ENCODE assay signal across 23 cellular contexts in genomic region chr13:25887962-25888655, GRCh38.
DNase-seq lines count a peak whose midpoint lies in the region; ATAC-seq and TF ChIP-seq lines count a peak whose summit lies in the region.
"Had no signal": no experiment of that assay in that cellular context is flagged by ENCODE, and none has a peak within 500 bp of the region (broad histone marks: within the 10 kb centered on the region; RNA-seq: fewer than 3 reads in every experiment).

No MANE protein-coding gene starts in this region.

- H3K4me1 ChIP-seq in H9 (ENCODE audit: insufficient read depth, low read length): no peaks in the 10 kb centered on the region
- H3K4me1 ChIP-seq: spleen, tibial artery had no signal

- no peak overlapping the region for H4K91ac ChIP-seq in H9 (ENCODE audit: insufficient read length, low read depth, low read length)

- H2BK120ac ChIP-seq in H9 (ENCODE audit: low read depth, low read length, poor library complexity, severe bottlenecking): no peak overlapping the region

- H4K8ac ChIP-seq in H9 (replicated peaks; ENCODE audit: insufficient read length, low read depth, low read length): no peak overlapping the region

- peaks cover 46% of the 10 kb centered on the region for H3K4me1 Mint-ChIP-seq in stimulated activated naive CD8-positive, alpha-beta T cell treated with anti-CD3 and anti-CD28 coated beads, Interleukin-15, Interleukin-2, amounts not matched to agents 100 ng/mL and 50 ng/mL, for 24 hours (ENCODE audit: low read depth)
- H3K4me1 Mint-ChIP-seq in activated naive CD8-positive, alpha-beta T cell treated with anti-CD3 and anti-CD28 coated beads for 36 hours: peaks cover 38% of the 10 kb centered on the region
- H3K4me1 Mint-ChIP-seq in H9: peaks cover 18 to 31% of the 10 kb centered on the region in 2 experiments
- peaks cover 2% of the 10 kb centered on the region for H3K4me1 Mint-ChIP-seq in CD14-positive monocyte

- H3K9me3 Mint-ChIP-seq in stimulated activated naive CD8-positive, alpha-beta T cell treated with anti-CD3 and anti-CD28 coated beads, Interleukin-15, Interleukin-2, amounts not matched to agents 100 ng/mL and 50 ng/mL, for 24 hours: no peaks in the 10 kb centered on the region
- peaks cover 2% of the 10 kb centered on the region for H3K9me3 Mint-ChIP-seq in activated naive CD8-positive, alpha-beta T cell treated with anti-CD3 and anti-CD28 coated beads for 36 hours
- H3K9me3 Mint-ChIP-seq in H9: no peaks in the 10 kb centered on the region; a peak in 1 of 5 replicates
- H3K9me3 Mint-ChIP-seq in CD14-positive monocyte: peaks cover 0 to 4% (median 0%) of the 10 kb centered on the region in 7 donors

- H4K20me1 ChIP-seq in H9 (ENCODE audit: control insufficient read depth, insufficient read depth, insufficient read length): no peaks in the 10 kb centered on the region

- no peak overlapping the region for H3K4me2 ChIP-seq in H9 (ENCODE audit: insufficient read depth, insufficient read length, low read length)

- H3K36me3 Mint-ChIP-seq in stimulated activated naive CD8-positive, alpha-beta T cell treated with anti-CD3 and anti-CD28 coated beads, Interleukin-15, Interleukin-2, amounts not matched to agents 100 ng/mL and 50 ng/mL, for 24 hours (ENCODE audit: low read depth): no peaks in the 10 kb centered on the region
- peaks cover 3% of the 10 kb centered on the region for H3K36me3 Mint-ChIP-seq in activated naive CD8-positive, alpha-beta T cell treated with anti-CD3 and anti-CD28 coated beads for 36 hours
- H3K36me3 Mint-ChIP-seq in H9 (ENCODE audit: insufficient read depth in 1 of 3, low read depth in 3 of 3): peaks cover 0 to 3% (median 0%) of the 10 kb centered on the region in 3 experiments; a peak in 3 of 7 replicates
- no peaks in the 10 kb centered on the region for H3K36me3 Mint-ChIP-seq in CD14-positive monocyte

- H3K23ac ChIP-seq in H9 (ENCODE audit: insufficient read length, low read depth, low read length): no peak overlapping the region

- no peak overlapping the region for H3T11ph ChIP-seq in H9 (ENCODE audit: low read length)

- H4K5ac ChIP-seq in H9 (ENCODE audit: insufficient read length, low read depth, low read length): no peak overlapping the region

- H3K14ac ChIP-seq in H9 (ENCODE audit: insufficient read depth, low read length): no peak overlapping the region

- H3K18ac ChIP-seq in H9 (ENCODE audit: insufficient read length, low read depth, low read length): no peak overlapping the region

- no peak overlapping the region for H2BK12ac ChIP-seq in H9 (ENCODE audit: insufficient read length, low read depth, low read length)

- H2BK20ac ChIP-seq in H9 (ENCODE audit: low read depth, low read length, poor library complexity, severe bottlenecking): no peak overlapping the region

- TF ChIP-seq CTCF in H9 (conservative IDR thresholded peaks at IDR 0.05): no peak
- TF ChIP-seq CTCF in CD14-positive monocyte (IDR thresholded peaks at IDR 0.05): no peak

- WGBS in H9 (ENCODE audit: extremely low coverage, insufficient read length, low lambda C conversion rate): no CpG with 5 or more reads among the region's 8 CpGs

- intact Hi-C loops in CD14-positive monocyte (cut with micrococcal nuclease): no loop called here

- H3K79me1 ChIP-seq in H9 (ENCODE audit: insufficient read depth, low read depth, low read length, poor library complexity, severe bottlenecking): no peaks in the 10 kb centered on the region

- no peak overlapping the region for H2AK5ac ChIP-seq in H9 (ENCODE audit: insufficient read length, low read length)

- H3K27me3 Mint-ChIP-seq in stimulated activated naive CD8-positive, alpha-beta T cell treated with anti-CD3 and anti-CD28 coated beads, Interleukin-15, Interleukin-2, amounts not matched to agents 100 ng/mL and 50 ng/mL, for 24 hours: no peaks in the 10 kb centered on the region
- no peaks in the 10 kb centered on the region for H3K27me3 Mint-ChIP-seq in activated naive CD8-positive, alpha-beta T cell treated with anti-CD3 and anti-CD28 coated beads for 36 hours
- H3K27me3 Mint-ChIP-seq in H9 (ENCODE audit: low read depth) (no peaks in the 10 kb centered on the region), CD14-positive monocyte (ENCODE audit: low read depth in 3 of 3) (peaks cover 5 to 10% (median 8%) of the 10 kb centered on the region in 3 donors)

- H3K4ac ChIP-seq in H9 (ENCODE audit: low read depth, low read length): no peak overlapping the region

- no peak overlapping the region for H2BK5ac ChIP-seq in H9 (ENCODE audit: insufficient read length, low read length)

- no peak overlapping the region for H2AFZ ChIP-seq in H9 (ENCODE audit: low read length)

- H3K4me3 Mint-ChIP-seq in stimulated activated naive CD8-positive, alpha-beta T cell treated with anti-CD3 and anti-CD28 coated beads, Interleukin-15, Interleukin-2, amounts not matched to agents 100 ng/mL and 50 ng/mL, for 24 hours: no peak overlapping the region
- no peak overlapping the region for H3K4me3 Mint-ChIP-seq in activated naive CD8-positive, alpha-beta T cell treated with anti-CD3 and anti-CD28 coated beads for 36 hours
- H3K4me3 Mint-ChIP-seq in H9 (no peak overlapping the region), CD14-positive monocyte (no peak overlapping the region)

- peak overlapping the region; percentile 12 for H3K27ac Mint-ChIP-seq in stimulated activated naive CD8-positive, alpha-beta T cell treated with anti-CD3 and anti-CD28 coated beads, Interleukin-15, Interleukin-2, amounts not matched to agents 100 ng/mL and 50 ng/mL, for 24 hours
- H3K27ac Mint-ChIP-seq in activated naive CD8-positive, alpha-beta T cell treated with anti-CD3 and anti-CD28 coated beads for 36 hours: peak overlapping the region; percentile 69
- no peak overlapping the region for H3K27ac Mint-ChIP-seq in H9
- no peak overlapping the region for H3K27ac Mint-ChIP-seq in CD14-positive monocyte

- H3K9me3 ChIP-seq in H9 (ENCODE audit: control insufficient read depth, low read depth, low read length): no peaks in the 10 kb centered on the region
- H3K9me3 ChIP-seq: spleen, tibial artery had no signal

- ATAC-seq in stimulated activated naive CD8-positive, alpha-beta T cell treated with anti-CD3 and anti-CD28 coated beads, Interleukin-15, Interleukin-2, amounts not matched to agents 100 U/mL and 50 U/mL, for 24 hours: no peak
- ATAC-seq: GM12878, K562, SK-N-SH treated with all-trans-retinoic acid at 6 μM for 48 hours had no signal

- H3K27ac ChIP-seq in H9 (ENCODE audit: insufficient read length, low read depth, low read length): no peak overlapping the region
- H3K27ac ChIP-seq: brain microvascular endothelial cell, coronary artery, spleen, tibial artery had no signal

- H3K27me3 ChIP-seq in H9 (ENCODE audit: insufficient read depth, low read length): no peaks in the 10 kb centered on the region
- H3K27me3 ChIP-seq: brain microvascular endothelial cell, spleen had no signal

- no peak overlapping the region for H3K56ac ChIP-seq in H9 (ENCODE audit: insufficient read length, low read depth, low read length)

- H2BK15ac ChIP-seq in H9 (ENCODE audit: low read depth, low read length): no peak overlapping the region

- H3K79me2 ChIP-seq in H9 (ENCODE audit: insufficient read depth, low read length): no peaks in the 10 kb centered on the region

- peaks cover 4% of the 10 kb centered on the region for H3K23me2 ChIP-seq in H9 (ENCODE audit: insufficient read length, low read depth, low read length, poor library complexity, severe bottlenecking)

- DNase-seq in stimulated activated naive CD8-positive, alpha-beta T cell treated with anti-CD3 and anti-CD28 coated beads, Interleukin-15, Interleukin-2, amounts not matched to agents 100 U/mL and 50 U/mL, for 24 hours: no peak
- DNase-seq in NOMO-1 treated with dmso at 0.1 percent for 144 hours (lab: John Stamatoyannopoulos, UW; ENCODE audit: unreplicated experiment) (peak; percentile 3), H9 (no peak), HT-29 (ENCODE audit: low spot score) (no peak), CD14-positive monocyte (ENCODE audit: low spot score) (no peak)
- DNase-seq in activated naive CD8-positive, alpha-beta T cell treated with anti-CD3 and anti-CD28 coated beads for 36 hours: no peak
- DNase-seq: activated CD8-positive, alpha-beta memory T cell treated with anti-CD3 and anti-CD28 coated beads, Interleukin-2, amount 50 U/mL, for 48 hours; brain microvascular endothelial cell; COR-L47; DND-41; MM.1S; NCI-H1694; NCI-H2171; NCI-H524 treated with DMSO at 0.1 percent for 48 hours; spleen; stimulated activated CD4-positive, alpha-beta T cell treated with anti-CD3 and anti-CD28 coated beads, Interleukin-4, amount 100 ng/mL, for 1 hour; stimulated activated naive CD4-positive, alpha-beta T cell treated with Interleukin-2 at 50 U/mL for 16 hours; tibial artery had no signal

- no peak overlapping the region for H3K9ac ChIP-seq in H9 (ENCODE audit: extremely low read depth, insufficient read length, low read length)

Comparison
In these comparisons a context has a peak if more than half of its experiments do, and no peak if none do; other contexts are left out.
1. H3K27ac Mint-ChIP-seq: peak in stimulated activated naive CD8-positive, alpha-beta T cell treated with anti-CD3 and anti-CD28 coated beads, Interleukin-15, Interleukin-2, amounts not matched to agents 100 ng/mL and 50 ng/mL, for 24 hours (single experiment) and activated naive CD8-positive, alpha-beta T cell treated with anti-CD3 and anti-CD28 coated beads for 36 hours (single experiment); none in H9 (0 of 3) and CD14-positive monocyte (0 of 7).